In genomic region chr1:23964235-23964668, GRCh38 we compare ENCODE assay signal across 9 cellular contexts. TPM values are rescaled to one million over a fixed set of nuclear protein-coding genes. Genes with fewer than 3 reads are reported as not detected.
DNase-seq lines count a peak whose midpoint lies in the region; ATAC-seq and TF ChIP-seq lines count a peak whose summit lies in the region.
"Had no signal": no experiment of that assay in that cellular context is flagged by ENCODE, and none has a peak within 500 bp of the region (broad histone marks: within the 10 kb centered on the region; RNA-seq: fewer than 3 reads in every experiment).

No MANE protein-coding gene starts in this region.

- H3K4me1 Mint-ChIP-seq in CD14-positive monocyte (peaks cover 32% of the 10 kb centered on the region), HFFc6 (ENCODE audit: low read depth) (peaks cover 44% of the 10 kb centered on the region)
- H3K4me1 Mint-ChIP-seq in activated naive CD8-positive, alpha-beta T cell treated with anti-CD3 and anti-CD28 coated beads, Interleukin-2, amount 50 U/mL, for 24 hours: peaks cover 67% of the 10 kb centered on the region
- peaks cover 17 to 68% (median 37%) of the 10 kb centered on the region in 4 donors for H3K4me1 Mint-ChIP-seq in naive thymus-derived CD8-positive, alpha-beta T cell

- no peak overlapping the region for H3K4me3 ChIP-seq in effector memory CD4-positive, alpha-beta T cell (ENCODE audit: insufficient read depth, low read depth, low read length, poor library complexity, severe bottlenecking)

- DNase-seq in CD14-positive monocyte (ENCODE audit: low spot score) (no peak), HFFc6 (no peak), substantia nigra (lab: John Stamatoyannopoulos, UW) (no peak)
- no peak for DNase-seq in activated naive CD8-positive, alpha-beta T cell treated with anti-CD3 and anti-CD28 coated beads, Interleukin-2, amount 50 U/mL, for 24 hours
- no peak for DNase-seq in naive thymus-derived CD8-positive, alpha-beta T cell
- no peak for DNase-seq in effector memory CD4-positive, alpha-beta T cell

- intact Hi-C loops in CD14-positive monocyte (cut with micrococcal nuclease): no loop called here

- peaks cover 38 to 50% of the 10 kb centered on the region in 2 donors for H3K36me3 Mint-ChIP-seq in CD14-positive monocyte
- H3K36me3 Mint-ChIP-seq in HFFc6 (ENCODE audit: low read depth): peaks cover 52% of the 10 kb centered on the region
- peaks cover 77% of the 10 kb centered on the region for H3K36me3 Mint-ChIP-seq in activated naive CD8-positive, alpha-beta T cell treated with anti-CD3 and anti-CD28 coated beads, Interleukin-2, amount 50 U/mL, for 24 hours (ENCODE audit: low read depth)
- peaks cover 0 to 79% (median 16%) of the 10 kb centered on the region in 3 donors for H3K36me3 Mint-ChIP-seq in naive thymus-derived CD8-positive, alpha-beta T cell

- H3K27me3 Mint-ChIP-seq in CD14-positive monocyte (ENCODE audit: low read depth in 3 of 3): no peaks in the 10 kb centered on the region
- peaks cover 4% of the 10 kb centered on the region; the same call in 1 of the 2 replicates for H3K27me3 Mint-ChIP-seq in HFFc6 (ENCODE audit: insufficient read depth)
- no peaks in the 10 kb centered on the region for H3K27me3 Mint-ChIP-seq in activated naive CD8-positive, alpha-beta T cell treated with anti-CD3 and anti-CD28 coated beads, Interleukin-2, amount 50 U/mL, for 24 hours
- H3K27me3 Mint-ChIP-seq in naive thymus-derived CD8-positive, alpha-beta T cell: no peaks in the 10 kb centered on the region

- H3K27ac ChIP-seq in substantia nigra (ENCODE audit: low read depth, low read length, poor library complexity, severe bottlenecking): no peak overlapping the region
- H3K27ac ChIP-seq in effector memory CD4-positive, alpha-beta T cell (ENCODE audit: insufficient read depth, low read length, poor library complexity, severe bottlenecking): no peak overlapping the region

- H3K4me3 Mint-ChIP-seq in CD14-positive monocyte: no peak overlapping the region
- H3K4me3 Mint-ChIP-seq in HFFc6: no peak overlapping the region
- peak overlapping the region; percentile 12 for H3K4me3 Mint-ChIP-seq in activated naive CD8-positive, alpha-beta T cell treated with anti-CD3 and anti-CD28 coated beads, Interleukin-2, amount 50 U/mL, for 24 hours
- no peak overlapping the region for H3K4me3 Mint-ChIP-seq in naive thymus-derived CD8-positive, alpha-beta T cell

- TF ChIP-seq CTCF in CD14-positive monocyte (IDR thresholded peaks at IDR 0.05) (no peak), HFFc6 (IDR thresholded peaks at IDR 0.05) (no peak)

- no peak for ATAC-seq in activated naive CD8-positive, alpha-beta T cell treated with anti-CD3 and anti-CD28 coated beads, Interleukin-2, amount 50 U/mL, for 24 hours
- ATAC-seq in naive thymus-derived CD8-positive, alpha-beta T cell: no peak
- ATAC-seq in GM18867 (IDR thresholded peaks at IDR 0.05; ENCODE audit: unreplicated experiment): no peak
- ATAC-seq in GM18868 (IDR thresholded peaks at IDR 0.05; ENCODE audit: unreplicated experiment): no peak

- H3K4me1 ChIP-seq in effector memory CD4-positive, alpha-beta T cell (ENCODE audit: control insufficient read depth, insufficient read depth, low read length, poor library complexity, severe bottlenecking): no peaks in the 10 kb centered on the region

- H3K27me3 ChIP-seq in effector memory CD4-positive, alpha-beta T cell (replicated peaks; ENCODE audit: control insufficient read depth, insufficient read depth, low read length, poor library complexity, severe bottlenecking): no peaks in the 10 kb centered on the region

- POLR2A ChIA-PET in naive thymus-derived CD8-positive, alpha-beta T cell (lab: Charles Lee): interaction anchor here (1.1 to 1.4 kb wide), 2 partner anchors 16 to 17 kb away, joined by 3 to 5 read pairs; partner anchors contain the start of gene SRSF10

- peak overlapping the region in 4 of 7 donors; percentile 64 to 87 (median 77) for H3K27ac Mint-ChIP-seq in CD14-positive monocyte
- peak overlapping the region; percentile 55 for H3K27ac Mint-ChIP-seq in HFFc6
- peak overlapping the region; percentile 83 for H3K27ac Mint-ChIP-seq in activated naive CD8-positive, alpha-beta T cell treated with anti-CD3 and anti-CD28 coated beads, Interleukin-2, amount 50 U/mL, for 24 hours
- H3K27ac Mint-ChIP-seq in naive thymus-derived CD8-positive, alpha-beta T cell: peak overlapping the region in 8 of 10 donors; percentile 6 to 70 (median 58)

- peaks cover 12% of the 10 kb centered on the region for H3K36me3 ChIP-seq in effector memory CD4-positive, alpha-beta T cell (ENCODE audit: control insufficient read depth, insufficient read depth, low read length)

- H3K9me3 ChIP-seq in effector memory CD4-positive, alpha-beta T cell (ENCODE audit: control insufficient read depth, low read length): no peaks in the 10 kb centered on the region

- H3K9me3 Mint-ChIP-seq in CD14-positive monocyte (no peaks in the 10 kb centered on the region), HFFc6 (no peaks in the 10 kb centered on the region)
- no peaks in the 10 kb centered on the region for H3K9me3 Mint-ChIP-seq in activated naive CD8-positive, alpha-beta T cell treated with anti-CD3 and anti-CD28 coated beads, Interleukin-2, amount 50 U/mL, for 24 hours
- H3K9me3 Mint-ChIP-seq in naive thymus-derived CD8-positive, alpha-beta T cell: no peaks in the 10 kb centered on the region

RNA-seq across cellular contexts. Expression of gene PNRC2, which starts 4.6 kb away (rescaled TPM):
- 10 to 100 TPM; 71.7 to 89.7 TPM for polyA plus RNA-seq in CD14-positive monocyte
- total RNA-seq in HFFc6 (2021; fragmentation: NEBNext Ultra II Directional; extraction: Animal tissue kit (Norgen Biotek cat#: 25700)): 10 to 100 TPM; 59.5 to 76.4 (median 64.0) TPM
- 100 to 1,000 TPM; 179 to 182 TPM for total RNA-seq in naive thymus-derived CD8-positive, alpha-beta T cell
- polyA plus RNA-seq in naive thymus-derived CD8-positive, alpha-beta T cell: 100 to 1,000 TPM; 117 to 139 (median 121) TPM

RNA-seq across cellular contexts. Expression of gene SRSF10, which starts 15.9 kb away (rescaled TPM):
- polyA plus RNA-seq in CD14-positive monocyte: 10 to 100 TPM; 75.6 to 76.2 TPM
- total RNA-seq in HFFc6 (2021; fragmentation: NEBNext Ultra II Directional; extraction: Animal tissue kit (Norgen Biotek cat#: 25700)): 100 to 1,000 TPM in 1 of 6 experiments, 10 to 100 TPM in 5; 84.5 to 100 (median 94.8) TPM
- total RNA-seq in naive thymus-derived CD8-positive, alpha-beta T cell: 100 to 1,000 TPM; 207 to 219 TPM
- 100 to 1,000 TPM in 2 of 3 donors, 10 to 100 TPM in 1; 98.6 to 125 (median 104) TPM for polyA plus RNA-seq in naive thymus-derived CD8-positive, alpha-beta T cell

RNA-seq across cellular contexts. Expression of gene CNR2, which starts 51.1 kb away (rescaled TPM):
- under 1 TPM; 0.03 to 0.12 TPM for polyA plus RNA-seq in CD14-positive monocyte
- total RNA-seq in HFFc6 (2021; fragmentation: NEBNext Ultra II Directional; extraction: Animal tissue kit (Norgen Biotek cat#: 25700)): not detected
- total RNA-seq in naive thymus-derived CD8-positive, alpha-beta T cell: 1 to 10 TPM in 1 of 2 experiments, under 1 TPM in 1; 0.99 to 1.1 TPM
- polyA plus RNA-seq in naive thymus-derived CD8-positive, alpha-beta T cell: 1 to 10 TPM in 1 of 3 donors, under 1 TPM in 2; 0.05 to 3.2 (median 0.57) TPM
- total RNA-seq: bronchial epithelial cell had no signal
